Comparison of ENCODE assay signal across 13 cellular contexts in the genomic region with DNA sequence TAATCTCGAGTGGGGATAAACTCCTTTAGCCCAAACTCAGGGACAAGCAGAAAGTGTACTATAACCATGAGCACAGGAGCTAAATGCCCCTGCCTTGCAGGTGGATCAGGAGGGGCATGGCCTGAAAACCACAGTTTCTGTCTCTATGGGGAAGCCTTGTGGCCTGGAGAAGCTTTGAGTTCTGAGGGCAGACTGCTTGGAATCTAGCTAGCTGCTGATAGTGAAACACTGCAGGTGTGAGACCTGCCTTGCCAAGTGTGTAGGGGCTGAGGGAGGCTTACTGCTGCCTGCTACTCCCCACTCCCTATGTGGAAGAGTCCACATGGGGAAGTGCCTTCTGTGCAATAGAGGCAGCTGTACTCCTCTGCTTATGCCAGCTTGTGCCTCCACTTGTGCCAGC.
A peak's percentile ranks its signal among the peaks of the same experiment; 100 is the strongest.
DNase-seq lines count a peak whose midpoint lies in the region; ATAC-seq and TF ChIP-seq lines count a peak whose summit lies in the region.
"Had no signal": no experiment of that assay in that cellular context is flagged by ENCODE, and none has a peak within 500 bp of the region (broad histone marks: within the 10 kb centered on the region; RNA-seq: fewer than 3 reads in every experiment).

No MANE protein-coding gene starts in this region.

- H4K20me1 ChIP-seq in KMS-11 (ENCODE audit: insufficient read depth), result no peaks in the 10 kb centered on the region
- H4K20me1 ChIP-seq: BLaER1 had no signal

- H3K4me1 Mint-ChIP-seq in activated CD8-positive, alpha-beta T cell treated with anti-CD3 and anti-CD28 coated beads, Interleukin-2, amount 10 ng/mL, durations not matched to agents 7 days and 5 days (ENCODE audit: low read depth), result peaks cover 8% of the 10 kb centered on the region
- H3K4me1 Mint-ChIP-seq in activated CD8-positive, alpha-beta T cell treated with anti-CD3 and anti-CD28 coated beads for 36 hours (ENCODE audit: low read depth), result peaks cover 7% of the 10 kb centered on the region
- no peaks in the 10 kb centered on the region for H3K4me1 Mint-ChIP-seq in stimulated activated memory B cell treated with anti-CD40 and anti-IgM and Interleukin-4, amounts not matched to agents 10 μg/mL and 1 μg/mL and 100 μg/mL, for 72 hours
- no peaks in the 10 kb centered on the region for H3K4me1 Mint-ChIP-seq in progenitor cell of endocrine pancreas (ENCODE audit: low read depth)

- TF ChIP-seq CTCF in activated CD8-positive, alpha-beta T cell treated with anti-CD3 and anti-CD28 coated beads for 36 hours (IDR thresholded peaks at IDR 0.05), result no peak
- TF ChIP-seq CTCF in KMS-11 (conservative IDR thresholded peaks at IDR 0.05; ENCODE audit: low read depth, low read length), result no peak
- no peak for TF ChIP-seq CTCF in progenitor cell of endocrine pancreas (IDR thresholded peaks at IDR 0.05; ENCODE audit: unreplicated experiment)

- no peak for DNase-seq in activated CD8-positive, alpha-beta T cell treated with anti-CD3 and anti-CD28 coated beads, Interleukin-2, amount 10 ng/mL, durations not matched to agents 7 days and 5 days
- DNase-seq in activated CD8-positive, alpha-beta T cell treated with anti-CD3 and anti-CD28 coated beads for 36 hours, result no peak
- DNase-seq in RPMI8226, result peak; percentile 40
- no peak for DNase-seq in progenitor cell of endocrine pancreas (ENCODE audit: low spot score, unreplicated experiment)
- DNase-seq: 8988T, AML-193, DMS 273 treated with DMSO at 0.1 percent for 48 hours, HCEC 1CT had no signal

- POLR2A ChIA-PET in activated CD8-positive, alpha-beta T cell treated with anti-CD3 and anti-CD28 coated beads, Interleukin-2, amount 10 ng/mL, durations not matched to agents 7 days and 5 days (lab: Charles Lee), result interaction anchor here (0.7 to 1.6 kb wide), 2 partner anchors 12 to 14 kb away, joined by 3 to 4 read pairs; no protein-coding TSS in a partner anchor
- POLR2A ChIA-PET in activated CD8-positive, alpha-beta T cell treated with anti-CD3 and anti-CD28 coated beads for 36 hours (lab: Charles Lee), result interaction anchor here (1.0 kb wide), 1 partner anchor 9 kb away, joined by 5 read pairs; no protein-coding TSS in a partner anchor

- H3K27me3 Mint-ChIP-seq in activated CD8-positive, alpha-beta T cell treated with anti-CD3 and anti-CD28 coated beads, Interleukin-2, amount 10 ng/mL, durations not matched to agents 7 days and 5 days (ENCODE audit: low read depth), result peaks cover 10% of the 10 kb centered on the region
- no peaks in the 10 kb centered on the region for H3K27me3 Mint-ChIP-seq in activated CD8-positive, alpha-beta T cell treated with anti-CD3 and anti-CD28 coated beads for 36 hours
- peaks cover 51% of the 10 kb centered on the region for H3K27me3 Mint-ChIP-seq in stimulated activated memory B cell treated with anti-CD40 and anti-IgM and Interleukin-4, amounts not matched to agents 10 μg/mL and 1 μg/mL and 100 μg/mL, for 72 hours
- peaks cover 4% of the 10 kb centered on the region for H3K27me3 Mint-ChIP-seq in progenitor cell of endocrine pancreas

- H3K27ac Mint-ChIP-seq in activated CD8-positive, alpha-beta T cell treated with anti-CD3 and anti-CD28 coated beads, Interleukin-2, amount 10 ng/mL, durations not matched to agents 7 days and 5 days, result no peak overlapping the region
- no peak overlapping the region for H3K27ac Mint-ChIP-seq in activated CD8-positive, alpha-beta T cell treated with anti-CD3 and anti-CD28 coated beads for 36 hours
- H3K27ac Mint-ChIP-seq in stimulated activated memory B cell treated with anti-CD40 and anti-IgM and Interleukin-4, amounts not matched to agents 10 μg/mL and 1 μg/mL and 100 μg/mL, for 72 hours, result no peak overlapping the region
- no peak overlapping the region for H3K27ac Mint-ChIP-seq in progenitor cell of endocrine pancreas

- no peak overlapping the region for H3K4me3 ChIP-seq in KMS-11 (IDR thresholded peaks at IDR 0.05; ENCODE audit: insufficient read depth, low read depth, low read length)
- H3K4me3 ChIP-seq: BLaER1, GM12878 had no signal

- intact Hi-C loops in activated CD8-positive, alpha-beta T cell treated with anti-CD3 and anti-CD28 coated beads for 36 hours (cut with micrococcal nuclease), result no loop called here

- no peaks in the 10 kb centered on the region for H3K27me3 ChIP-seq in KMS-11 (ENCODE audit: insufficient read depth, low read depth)
- H3K27me3 ChIP-seq: BLaER1 had no signal

- H2AFZ ChIP-seq in KMS-11 (ENCODE audit: low read depth), result no peak overlapping the region

- H3K4me1 ChIP-seq in KMS-11 (ENCODE audit: low read depth, poor library complexity, severe bottlenecking), result peaks cover 21% of the 10 kb centered on the region
- H3K4me1 ChIP-seq: BLaER1 had no signal

- no peaks in the 10 kb centered on the region for H3K36me3 Mint-ChIP-seq in activated CD8-positive, alpha-beta T cell treated with anti-CD3 and anti-CD28 coated beads, Interleukin-2, amount 10 ng/mL, durations not matched to agents 7 days and 5 days (ENCODE audit: low read depth)
- no peaks in the 10 kb centered on the region for H3K36me3 Mint-ChIP-seq in activated CD8-positive, alpha-beta T cell treated with anti-CD3 and anti-CD28 coated beads for 36 hours (ENCODE audit: low read depth)
- H3K36me3 Mint-ChIP-seq in stimulated activated memory B cell treated with anti-CD40 and anti-IgM and Interleukin-4, amounts not matched to agents 10 μg/mL and 1 μg/mL and 100 μg/mL, for 72 hours, result no peaks in the 10 kb centered on the region
- no peaks in the 10 kb centered on the region for H3K36me3 Mint-ChIP-seq in progenitor cell of endocrine pancreas (ENCODE audit: insufficient read depth)

- peak overlapping the region; percentile 22 for H3K4me3 Mint-ChIP-seq in activated CD8-positive, alpha-beta T cell treated with anti-CD3 and anti-CD28 coated beads, Interleukin-2, amount 10 ng/mL, durations not matched to agents 7 days and 5 days
- no peak overlapping the region for H3K4me3 Mint-ChIP-seq in activated CD8-positive, alpha-beta T cell treated with anti-CD3 and anti-CD28 coated beads for 36 hours
- H3K4me3 Mint-ChIP-seq in stimulated activated memory B cell treated with anti-CD40 and anti-IgM and Interleukin-4, amounts not matched to agents 10 μg/mL and 1 μg/mL and 100 μg/mL, for 72 hours, result no peak overlapping the region
- H3K4me3 Mint-ChIP-seq in progenitor cell of endocrine pancreas (ENCODE audit: low read depth), result no peak overlapping the region

- no peaks in the 10 kb centered on the region for H3K79me2 ChIP-seq in KMS-11 (ENCODE audit: insufficient read depth, low read depth)

- H3K4me2 ChIP-seq in KMS-11, result peak overlapping the region; percentile 15; the same call in 1 of the 2 replicates
- H3K4me2 ChIP-seq: BLaER1 had no signal

- peak overlapping the region; percentile 15; the same call in 1 of the 2 replicates for H3K27ac ChIP-seq in KMS-11
- H3K27ac ChIP-seq: BLaER1 had no signal

- H3K9me3 Mint-ChIP-seq in activated CD8-positive, alpha-beta T cell treated with anti-CD3 and anti-CD28 coated beads, Interleukin-2, amount 10 ng/mL, durations not matched to agents 7 days and 5 days (ENCODE audit: insufficient read depth), result no peaks in the 10 kb centered on the region
- no peaks in the 10 kb centered on the region for H3K9me3 Mint-ChIP-seq in activated CD8-positive, alpha-beta T cell treated with anti-CD3 and anti-CD28 coated beads for 36 hours
- H3K9me3 Mint-ChIP-seq in stimulated activated memory B cell treated with anti-CD40 and anti-IgM and Interleukin-4, amounts not matched to agents 10 μg/mL and 1 μg/mL and 100 μg/mL, for 72 hours, result no peaks in the 10 kb centered on the region
- H3K9me3 Mint-ChIP-seq in progenitor cell of endocrine pancreas (ENCODE audit: low read depth), result no peaks in the 10 kb centered on the region

- CTCF ChIA-PET in activated CD8-positive, alpha-beta T cell treated with anti-CD3 and anti-CD28 coated beads, Interleukin-2, amount 10 ng/mL, durations not matched to agents 7 days and 5 days (lab: Charles Lee), result interaction anchor here (0.7 to 2.9 kb wide), 9 partner anchors 11 to 48 kb away, joined by 3 to 12 read pairs (median 4); no protein-coding TSS in a partner anchor
- CTCF ChIA-PET in activated CD8-positive, alpha-beta T cell treated with anti-CD3 and anti-CD28 coated beads for 36 hours (lab: Charles Lee), result interaction anchor here (0.9 to 3.0 kb wide), 4 partner anchors 14 to 643 kb away, joined by 3 to 7 read pairs (median 4); no protein-coding TSS in a partner anchor

- no peaks in the 10 kb centered on the region for H3K36me3 ChIP-seq in KMS-11 (ENCODE audit: insufficient read depth)
- H3K36me3 ChIP-seq: BLaER1 had no signal

- H3K9ac ChIP-seq in KMS-11, result no peak overlapping the region
- H3K9ac ChIP-seq: BLaER1 had no signal

- ATAC-seq in activated CD8-positive, alpha-beta T cell treated with anti-CD3 and anti-CD28 coated beads, Interleukin-2, amount 10 ng/mL, durations not matched to agents 7 days and 5 days, result no peak
- ATAC-seq in activated CD8-positive, alpha-beta T cell treated with anti-CD3 and anti-CD28 coated beads for 36 hours, result no peak
- ATAC-seq in stimulated activated memory B cell treated with anti-CD40 and anti-IgM and Interleukin-4, amounts not matched to agents 10 μg/mL and 1 μg/mL and 100 μg/mL, for 72 hours, result peak; percentile 43
- no peak for ATAC-seq in GM19467 (IDR thresholded peaks at IDR 0.05; ENCODE audit: unreplicated experiment)
- ATAC-seq: GM12878 had no signal
